8 cellular contexts compared by ENCODE assay signal in the genomic region with DNA sequence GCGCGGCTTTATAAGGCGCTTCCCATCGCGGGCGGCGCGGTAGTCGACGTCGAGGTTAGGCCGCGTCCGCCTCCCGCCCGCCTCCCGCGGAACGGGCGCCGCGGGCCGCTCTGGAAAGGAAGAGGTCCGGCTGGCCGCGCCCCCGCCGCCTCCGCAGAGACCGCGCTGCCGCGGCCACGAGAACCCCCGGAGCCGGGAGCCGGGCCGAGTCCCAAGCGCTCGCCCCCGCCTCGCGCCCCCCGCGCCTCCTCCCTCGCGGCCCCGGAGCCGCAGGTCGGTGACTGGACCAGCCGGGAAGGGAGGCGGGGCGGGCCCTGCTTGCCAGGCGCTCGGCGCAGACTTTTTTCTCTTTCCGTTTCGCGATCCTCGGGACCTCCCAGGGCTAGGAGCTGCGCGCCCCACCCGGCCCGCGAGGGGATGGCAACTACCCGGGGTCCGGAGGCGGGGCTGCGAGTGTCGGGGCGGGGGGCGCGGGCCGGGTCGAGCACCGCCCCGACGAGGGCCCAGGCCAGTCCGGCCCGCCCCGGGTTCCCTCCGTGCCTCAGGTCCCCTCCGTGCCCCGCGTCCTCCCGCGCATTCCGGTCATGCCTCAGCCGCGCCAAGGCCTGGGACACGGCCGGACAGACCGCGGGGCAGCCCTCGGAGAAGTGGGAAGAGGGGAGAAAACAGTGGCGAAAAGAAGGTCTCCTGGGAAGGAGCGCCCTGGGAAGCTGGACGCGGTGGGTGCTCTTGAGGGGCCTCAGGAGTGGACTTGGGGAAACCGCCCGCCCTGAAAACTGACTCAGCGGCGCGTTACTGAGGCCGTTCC. TPM values are rescaled to one million over a fixed set of nuclear protein-coding genes. Genes with fewer than 3 reads are reported as not detected.
DNase-seq lines count a peak whose midpoint lies in the region; ATAC-seq, FAIRE-seq and TF ChIP-seq lines count a peak whose summit lies in the region.

No MANE protein-coding gene starts in this region.

- no peak for FAIRE-seq in RCC 7860 (lab: Jason Lieb, UNC)

- peak overlapping the region; percentile 74 for H3K4me3 Mint-ChIP-seq in neural crest cell

- ATAC-seq in GM18909 (IDR thresholded peaks at IDR 0.05; ENCODE audit: poor library complexity, unreplicated experiment) (peak; percentile 73), HG03139 (IDR thresholded peaks at IDR 0.05; ENCODE audit: unreplicated experiment) (peak; percentile 58)

- H3K27me3 Mint-ChIP-seq in neural crest cell (ENCODE audit: low read depth) = peaks cover 35% of the 10 kb centered on the region

- peak overlapping the region in 4 of 5 donors; percentile 85 to 92 (median 88) for H3K9ac ChIP-seq in subcutaneous abdominal adipose tissue (ENCODE audit: low read length in 5 of 5)

- peaks cover 22 to 46% (median 41%) of the 10 kb centered on the region in 5 donors for H3K4me1 ChIP-seq in subcutaneous abdominal adipose tissue (ENCODE audit: control insufficient read depth in 5 of 5, insufficient read depth in 5 of 5, low read length in 5 of 5)

- no peak overlapping the region for H3K27ac Mint-ChIP-seq in neural crest cell (ENCODE audit: unreplicated experiment)

- DNase-seq in AG20443 (ENCODE audit: low spot score) (peak; percentile 94), RCC 7860 (ENCODE audit: low spot score) (peak; percentile 76), foreskin fibroblast (peak; percentile 93 to 97), neural crest cell (ENCODE audit: low read depth, low spot score) (peak; percentile 67)
- DNase-seq in activated naive CD4-positive, alpha-beta T cell (lab: John Stamatoyannopoulos, UW) = peak; percentile 7 to 29 (median 25)

- H3K27me3 ChIP-seq in subcutaneous abdominal adipose tissue (ENCODE audit: control insufficient read depth in 5 of 5, insufficient read depth in 4 of 5, low read length in 5 of 5) = peaks cover 0 to 6% (median 0%) of the 10 kb centered on the region in 5 donors

- H3K9me3 ChIP-seq in subcutaneous abdominal adipose tissue (ENCODE audit: control insufficient read depth in 5 of 5, low read length in 5 of 5) = no peaks in the 10 kb centered on the region

- peaks cover 0 to 1% (median 0%) of the 10 kb centered on the region in 5 donors for H3K36me3 ChIP-seq in subcutaneous abdominal adipose tissue (ENCODE audit: control insufficient read depth in 5 of 5, insufficient read depth in 5 of 5, low read length in 5 of 5)

- peaks cover 38% of the 10 kb centered on the region for H3K4me1 Mint-ChIP-seq in neural crest cell

- TF ChIP-seq CTCF in foreskin fibroblast (IDR thresholded peaks at IDR 0.05; ENCODE audit: low read depth, low read length) = peak; percentile 26
- TF ChIP-seq CTCF in neural crest cell (conservative IDR thresholded peaks at IDR 0.05) = peak; percentile 57

- no peaks in the 10 kb centered on the region for H3K36me3 Mint-ChIP-seq in neural crest cell (ENCODE audit: low read depth)

- no peaks in the 10 kb centered on the region for H3K9me3 Mint-ChIP-seq in neural crest cell

- H3K4me3 ChIP-seq in foreskin fibroblast (ENCODE audit: low read depth in 1 of 2, low read length in 2 of 2) (peak overlapping the region; percentile 82 to 95), subcutaneous abdominal adipose tissue (ENCODE audit: low read depth in 1 of 5, low read length in 5 of 5) (peak overlapping the region; percentile 55 to 95 (median 79))

- peak overlapping the region; percentile 97 for H3K27ac ChIP-seq in subcutaneous abdominal adipose tissue (ENCODE audit: low read depth, low read length)

RNA-seq across cellular contexts. Expression of gene PXDC1, which starts 0.4 kb away (rescaled TPM):
- total RNA-seq in neural crest cell = 4.8 and 5.4 TPM in 2 replicates

Comparison
In these comparisons a context has a peak if more than half of its experiments do, and no peak if none do; other contexts are left out.
1. Peak in every context shown above with its lines: DNase-seq, ATAC-seq, H3K4me3 ChIP-seq and H3K27ac ChIP-seq.
2. DNase-seq: peak in every context shown above with its lines; median percentile 95 in foreskin fibroblast; 94 in AG20443; 76 in RCC 7860; 67 in neural crest cell; 25 in activated naive CD4-positive, alpha-beta T cell.